ENCODE assay signal across 1 cellular context in the genomic region with DNA sequence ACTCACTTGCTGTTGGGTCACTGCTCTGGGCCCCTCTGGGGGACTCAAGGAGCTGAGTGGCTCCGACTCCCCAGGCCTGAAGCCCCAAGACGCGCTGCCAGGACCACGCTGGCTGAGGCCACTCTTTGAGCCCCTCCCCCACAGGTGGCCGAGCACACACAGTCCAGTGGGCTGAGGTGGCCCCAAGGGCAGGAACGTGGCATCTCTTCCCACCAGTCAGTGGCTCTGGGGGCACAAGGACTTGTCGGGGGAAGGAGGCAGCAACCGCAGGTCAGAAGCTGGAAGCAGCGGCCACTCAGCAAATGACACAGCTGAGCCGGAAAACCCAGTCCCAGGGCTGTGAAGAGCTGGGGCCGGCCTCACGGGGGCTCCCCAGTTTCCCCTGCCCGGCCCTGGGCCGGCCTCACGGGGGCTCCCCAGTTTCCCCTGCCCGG.
TF ChIP-seq lines count a peak whose summit lies in the region.

No MANE protein-coding gene starts in this region.

TF ChIP-seq in HepG2, 621 proteins besides CTCF, POLR2A, EP300 and RAD21 (continued from another document and continues in another):
- TF ChIP-seq, protein P1, sequence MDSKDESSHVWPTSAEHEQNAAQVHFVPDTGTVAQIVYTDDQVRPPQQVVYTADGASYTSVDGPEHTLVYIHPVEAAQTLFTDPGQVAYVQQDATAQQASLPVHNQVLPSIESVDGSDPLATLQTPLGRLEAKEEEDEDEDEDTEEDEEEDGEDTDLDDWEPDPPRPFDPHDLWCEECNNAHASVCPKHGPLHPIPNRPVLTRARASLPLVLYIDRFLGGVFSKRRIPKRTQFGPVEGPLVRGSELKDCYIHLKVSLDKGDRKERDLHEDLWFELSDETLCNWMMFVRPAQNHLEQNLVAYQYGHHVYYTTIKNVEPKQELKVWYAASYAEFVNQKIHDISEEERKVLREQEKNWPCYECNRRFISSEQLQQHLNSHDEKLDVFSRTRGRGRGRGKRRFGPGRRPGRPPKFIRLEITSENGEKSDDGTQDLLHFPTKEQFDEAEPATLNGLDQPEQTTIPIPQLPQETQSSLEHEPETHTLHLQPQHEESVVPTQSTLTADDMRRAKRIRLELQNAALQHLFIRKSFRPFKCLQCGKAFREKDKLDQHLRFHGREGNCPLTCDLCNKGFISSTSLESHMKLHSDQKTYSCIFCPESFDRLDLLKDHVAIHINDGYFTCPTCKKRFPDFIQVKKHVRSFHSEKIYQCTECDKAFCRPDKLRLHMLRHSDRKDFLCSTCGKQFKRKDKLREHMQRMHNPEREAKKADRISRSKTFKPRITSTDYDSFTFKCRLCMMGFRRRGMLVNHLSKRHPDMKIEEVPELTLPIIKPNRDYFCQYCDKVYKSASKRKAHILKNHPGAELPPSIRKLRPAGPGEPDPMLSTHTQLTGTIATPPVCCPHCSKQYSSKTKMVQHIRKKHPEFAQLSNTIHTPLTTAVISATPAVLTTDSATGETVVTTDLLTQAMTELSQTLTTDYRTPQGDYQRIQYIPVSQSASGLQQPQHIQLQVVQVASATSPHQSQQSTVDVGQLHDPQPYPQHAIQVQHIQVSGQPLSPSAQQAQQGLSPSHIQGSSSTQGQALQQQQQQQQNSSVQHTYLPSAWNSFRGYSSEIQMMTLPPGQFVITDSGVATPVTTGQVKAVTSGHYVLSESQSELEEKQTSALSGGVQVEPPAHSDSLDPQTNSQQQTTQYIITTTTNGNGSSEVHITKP (CRISPR knock-in tag; IDR thresholded peaks at IDR 0.05; ENCODE audit: low read depth): no peak
- TF ChIP-seq AGO2 (optimal IDR thresholded peaks at IDR 0.05; ENCODE audit: low read depth, low read length) (no peak), ZNF660 (CRISPR knock-in tag; IDR thresholded peaks at IDR 0.05; ENCODE audit: borderline replicate concordance, low read depth) (no peak), ZNF614 (CRISPR knock-in tag; IDR thresholded peaks at IDR 0.05; ENCODE audit: borderline replicate concordance) (no peak), ZFP62 (CRISPR knock-in tag; IDR thresholded peaks at IDR 0.05) (no peak), GFI1 (CRISPR knock-in tag; IDR thresholded peaks at IDR 0.05; ENCODE audit: borderline replicate concordance) (no peak), PHF5A (CRISPR knock-in tag; IDR thresholded peaks at IDR 0.05; ENCODE audit: low read depth, unreplicated experiment) (no peak), ZNF451 (CRISPR knock-in tag; IDR thresholded peaks at IDR 0.05) (no peak), JUNB (CRISPR knock-in tag; IDR thresholded peaks at IDR 0.05; ENCODE audit: borderline replicate concordance) (no peak), ATF7-NPFF (CRISPR knock-in tag; IDR thresholded peaks at IDR 0.05; ENCODE audit: low read depth) (no peak), ZMYM3 (CRISPR knock-in tag; IDR thresholded peaks at IDR 0.05) (no peak), ZNF205 (CRISPR knock-in tag; IDR thresholded peaks at IDR 0.05) (no peak), ZBTB3 (CRISPR knock-in tag; IDR thresholded peaks at IDR 0.05; ENCODE audit: borderline replicate concordance, low read depth) (no peak), ZNF562 (CRISPR knock-in tag; IDR thresholded peaks at IDR 0.05; ENCODE audit: borderline replicate concordance) (no peak), NKX3-1 (CRISPR knock-in tag; IDR thresholded peaks at IDR 0.05) (no peak), GTF3A (CRISPR knock-in tag; conservative IDR thresholded peaks at IDR 0.05) (no peak), NR3C1 (CRISPR knock-in tag; IDR thresholded peaks at IDR 0.05) (no peak), ZNF235 (CRISPR knock-in tag; IDR thresholded peaks at IDR 0.05; ENCODE audit: borderline replicate concordance) (no peak), ZNF160 (CRISPR knock-in tag; IDR thresholded peaks at IDR 0.05) (no peak), HMGA1 (CRISPR knock-in tag; conservative IDR thresholded peaks at IDR 0.05) (no peak), MED13 (CRISPR knock-in tag; IDR thresholded peaks at IDR 0.05) (no peak), ZNF564 (CRISPR knock-in tag; IDR thresholded peaks at IDR 0.05) (peak; percentile 66; the same call in 1 of the 2 replicates), SMAD1 (CRISPR knock-in tag; IDR thresholded peaks at IDR 0.05; ENCODE audit: borderline replicate concordance, low read depth) (no peak), ETV5 (CRISPR knock-in tag; IDR thresholded peaks at IDR 0.05; ENCODE audit: borderline replicate concordance) (no peak), MED8 (CRISPR knock-in tag; IDR thresholded peaks at IDR 0.05; ENCODE audit: insufficient replicate concordance) (no peak), ZNF549 (CRISPR knock-in tag; IDR thresholded peaks at IDR 0.05) (no peak), ARID2 (CRISPR knock-in tag; IDR thresholded peaks at IDR 0.05; ENCODE audit: borderline replicate concordance) (no peak), PCBP2 (optimal IDR thresholded peaks at IDR 0.05; ENCODE audit: low read depth, low read length, poor library complexity, severe bottlenecking) (no peak), ZFX (CRISPR knock-in tag; IDR thresholded peaks at IDR 0.05; ENCODE audit: low read depth) (peak; percentile 16; the same call in 1 of the 2 replicates), SP140L (CRISPR knock-in tag; IDR thresholded peaks at IDR 0.05; ENCODE audit: borderline replicate concordance) (no peak), TEAD3 (CRISPR knock-in tag; optimal IDR thresholded peaks at IDR 0.05; ENCODE audit: borderline replicate concordance) (no peak)
- TF ChIP-seq, protein P2, sequence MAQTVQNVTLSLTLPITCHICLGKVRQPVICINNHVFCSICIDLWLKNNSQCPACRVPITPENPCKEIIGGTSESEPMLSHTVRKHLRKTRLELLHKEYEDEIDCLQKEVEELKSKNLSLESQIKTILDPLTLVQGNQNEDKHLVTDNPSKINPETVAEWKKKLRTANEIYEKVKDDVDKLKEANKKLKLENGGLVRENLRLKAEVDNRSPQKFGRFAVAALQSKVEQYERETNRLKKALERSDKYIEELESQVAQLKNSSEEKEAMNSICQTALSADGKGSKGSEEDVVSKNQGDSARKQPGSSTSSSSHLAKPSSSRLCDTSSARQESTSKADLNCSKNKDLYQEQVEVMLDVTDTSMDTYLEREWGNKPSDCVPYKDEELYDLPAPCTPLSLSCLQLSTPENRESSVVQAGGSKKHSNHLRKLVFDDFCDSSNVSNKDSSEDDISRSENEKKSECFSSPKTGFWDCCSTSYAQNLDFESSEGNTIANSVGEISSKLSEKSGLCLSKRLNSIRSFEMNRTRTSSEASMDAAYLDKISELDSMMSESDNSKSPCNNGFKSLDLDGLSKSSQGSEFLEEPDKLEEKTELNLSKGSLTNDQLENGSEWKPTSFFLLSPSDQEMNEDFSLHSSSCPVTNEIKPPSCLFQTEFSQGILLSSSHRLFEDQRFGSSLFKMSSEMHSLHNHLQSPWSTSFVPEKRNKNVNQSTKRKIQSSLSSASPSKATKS (CRISPR knock-in tag; IDR thresholded peaks at IDR 0.05): no peak
- TF ChIP-seq, protein P3, sequence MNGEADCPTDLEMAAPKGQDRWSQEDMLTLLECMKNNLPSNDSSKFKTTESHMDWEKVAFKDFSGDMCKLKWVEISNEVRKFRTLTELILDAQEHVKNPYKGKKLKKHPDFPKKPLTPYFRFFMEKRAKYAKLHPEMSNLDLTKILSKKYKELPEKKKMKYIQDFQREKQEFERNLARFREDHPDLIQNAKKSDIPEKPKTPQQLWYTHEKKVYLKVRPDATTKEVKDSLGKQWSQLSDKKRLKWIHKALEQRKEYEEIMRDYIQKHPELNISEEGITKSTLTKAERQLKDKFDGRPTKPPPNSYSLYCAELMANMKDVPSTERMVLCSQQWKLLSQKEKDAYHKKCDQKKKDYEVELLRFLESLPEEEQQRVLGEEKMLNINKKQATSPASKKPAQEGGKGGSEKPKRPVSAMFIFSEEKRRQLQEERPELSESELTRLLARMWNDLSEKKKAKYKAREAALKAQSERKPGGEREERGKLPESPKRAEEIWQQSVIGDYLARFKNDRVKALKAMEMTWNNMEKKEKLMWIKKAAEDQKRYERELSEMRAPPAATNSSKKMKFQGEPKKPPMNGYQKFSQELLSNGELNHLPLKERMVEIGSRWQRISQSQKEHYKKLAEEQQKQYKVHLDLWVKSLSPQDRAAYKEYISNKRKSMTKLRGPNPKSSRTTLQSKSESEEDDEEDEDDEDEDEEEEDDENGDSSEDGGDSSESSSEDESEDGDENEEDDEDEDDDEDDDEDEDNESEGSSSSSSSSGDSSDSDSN (CRISPR knock-in tag; IDR thresholded peaks at IDR 0.05): no peak; the same call in 1 of the 2 replicates
- TF ChIP-seq, protein P4, sequence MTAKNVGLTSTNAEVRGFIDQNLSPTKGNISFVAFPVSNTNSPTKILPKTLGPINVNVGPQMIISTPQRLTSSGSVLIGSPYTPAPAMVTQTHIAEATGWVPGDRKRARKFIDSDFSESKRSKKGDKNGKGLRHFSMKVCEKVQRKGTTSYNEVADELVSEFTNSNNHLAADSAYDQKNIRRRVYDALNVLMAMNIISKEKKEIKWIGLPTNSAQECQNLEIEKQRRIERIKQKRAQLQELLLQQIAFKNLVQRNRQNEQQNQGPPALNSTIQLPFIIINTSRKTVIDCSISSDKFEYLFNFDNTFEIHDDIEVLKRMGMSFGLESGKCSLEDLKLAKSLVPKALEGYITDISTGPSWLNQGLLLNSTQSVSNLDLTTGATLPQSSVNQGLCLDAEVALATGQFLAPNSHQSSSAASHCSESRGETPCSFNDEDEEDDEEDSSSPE (CRISPR knock-in tag; IDR thresholded peaks at IDR 0.05): no peak
- TF ChIP-seq, protein P5, sequence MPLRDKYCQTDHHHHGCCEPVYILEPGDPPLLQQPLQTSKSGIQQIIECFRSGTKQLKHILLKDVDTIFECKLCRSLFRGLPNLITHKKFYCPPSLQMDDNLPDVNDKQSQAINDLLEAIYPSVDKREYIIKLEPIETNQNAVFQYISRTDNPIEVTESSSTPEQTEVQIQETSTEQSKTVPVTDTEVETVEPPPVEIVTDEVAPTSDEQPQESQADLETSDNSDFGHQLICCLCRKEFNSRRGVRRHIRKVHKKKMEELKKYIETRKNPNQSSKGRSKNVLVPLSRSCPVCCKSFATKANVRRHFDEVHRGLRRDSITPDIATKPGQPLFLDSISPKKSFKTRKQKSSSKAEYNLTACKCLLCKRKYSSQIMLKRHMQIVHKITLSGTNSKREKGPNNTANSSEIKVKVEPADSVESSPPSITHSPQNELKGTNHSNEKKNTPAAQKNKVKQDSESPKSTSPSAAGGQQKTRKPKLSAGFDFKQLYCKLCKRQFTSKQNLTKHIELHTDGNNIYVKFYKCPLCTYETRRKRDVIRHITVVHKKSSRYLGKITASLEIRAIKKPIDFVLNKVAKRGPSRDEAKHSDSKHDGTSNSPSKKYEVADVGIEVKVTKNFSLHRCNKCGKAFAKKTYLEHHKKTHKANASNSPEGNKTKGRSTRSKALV (CRISPR knock-in tag; IDR thresholded peaks at IDR 0.05): 0 out of 2 replicates have a peak, but pooled peaks have one; percentile 6
- TF ChIP-seq, protein P6, sequence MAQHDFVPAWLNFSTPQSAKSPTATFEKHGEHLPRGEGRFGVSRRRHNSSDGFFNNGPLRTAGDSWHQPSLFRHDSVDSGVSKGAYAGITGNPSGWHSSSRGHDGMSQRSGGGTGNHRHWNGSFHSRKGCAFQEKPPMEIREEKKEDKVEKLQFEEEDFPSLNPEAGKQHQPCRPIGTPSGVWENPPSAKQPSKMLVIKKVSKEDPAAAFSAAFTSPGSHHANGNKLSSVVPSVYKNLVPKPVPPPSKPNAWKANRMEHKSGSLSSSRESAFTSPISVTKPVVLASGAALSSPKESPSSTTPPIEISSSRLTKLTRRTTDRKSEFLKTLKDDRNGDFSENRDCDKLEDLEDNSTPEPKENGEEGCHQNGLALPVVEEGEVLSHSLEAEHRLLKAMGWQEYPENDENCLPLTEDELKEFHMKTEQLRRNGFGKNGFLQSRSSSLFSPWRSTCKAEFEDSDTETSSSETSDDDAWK (CRISPR knock-in tag; IDR thresholded peaks at IDR 0.05): no peak
- TF ChIP-seq, protein P7, sequence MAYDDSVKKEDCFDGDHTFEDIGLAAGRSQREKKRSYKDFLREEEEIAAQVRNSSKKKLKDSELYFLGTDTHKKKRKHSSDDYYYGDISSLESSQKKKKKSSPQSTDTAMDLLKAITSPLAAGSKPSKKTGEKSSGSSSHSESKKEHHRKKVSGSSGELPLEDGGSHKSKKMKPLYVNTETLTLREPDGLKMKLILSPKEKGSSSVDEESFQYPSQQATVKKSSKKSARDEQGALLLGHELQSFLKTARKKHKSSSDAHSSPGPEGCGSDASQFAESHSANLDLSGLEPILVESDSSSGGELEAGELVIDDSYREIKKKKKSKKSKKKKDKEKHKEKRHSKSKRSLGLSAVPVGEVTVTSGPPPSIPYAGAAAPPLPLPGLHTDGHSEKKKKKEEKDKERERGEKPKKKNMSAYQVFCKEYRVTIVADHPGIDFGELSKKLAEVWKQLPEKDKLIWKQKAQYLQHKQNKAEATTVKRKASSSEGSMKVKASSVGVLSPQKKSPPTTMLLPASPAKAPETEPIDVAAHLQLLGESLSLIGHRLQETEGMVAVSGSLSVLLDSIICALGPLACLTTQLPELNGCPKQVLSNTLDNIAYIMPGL (CRISPR knock-in tag; IDR thresholded peaks at IDR 0.05; ENCODE audit: borderline replicate concordance in 1 of 2, low read depth in 1 of 2): 0 out of 4 replicates have a peak, but pooled peaks of 1 of the 2 experiments have one; percentile 0
- TF ChIP-seq, protein P8, sequence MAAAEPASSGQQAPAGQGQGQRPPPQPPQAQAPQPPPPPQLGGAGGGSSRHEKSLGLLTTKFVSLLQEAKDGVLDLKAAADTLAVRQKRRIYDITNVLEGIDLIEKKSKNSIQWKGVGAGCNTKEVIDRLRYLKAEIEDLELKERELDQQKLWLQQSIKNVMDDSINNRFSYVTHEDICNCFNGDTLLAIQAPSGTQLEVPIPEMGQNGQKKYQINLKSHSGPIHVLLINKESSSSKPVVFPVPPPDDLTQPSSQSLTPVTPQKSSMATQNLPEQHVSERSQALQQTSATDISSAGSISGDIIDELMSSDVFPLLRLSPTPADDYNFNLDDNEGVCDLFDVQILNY (CRISPR knock-in tag; conservative IDR thresholded peaks at IDR 0.05): no peak
- TF ChIP-seq, protein P9, sequence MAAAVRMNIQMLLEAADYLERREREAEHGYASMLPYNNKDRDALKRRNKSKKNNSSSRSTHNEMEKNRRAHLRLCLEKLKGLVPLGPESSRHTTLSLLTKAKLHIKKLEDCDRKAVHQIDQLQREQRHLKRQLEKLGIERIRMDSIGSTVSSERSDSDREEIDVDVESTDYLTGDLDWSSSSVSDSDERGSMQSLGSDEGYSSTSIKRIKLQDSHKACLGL (CRISPR knock-in tag; IDR thresholded peaks at IDR 0.05): no peak
- TF ChIP-seq, protein P10, sequence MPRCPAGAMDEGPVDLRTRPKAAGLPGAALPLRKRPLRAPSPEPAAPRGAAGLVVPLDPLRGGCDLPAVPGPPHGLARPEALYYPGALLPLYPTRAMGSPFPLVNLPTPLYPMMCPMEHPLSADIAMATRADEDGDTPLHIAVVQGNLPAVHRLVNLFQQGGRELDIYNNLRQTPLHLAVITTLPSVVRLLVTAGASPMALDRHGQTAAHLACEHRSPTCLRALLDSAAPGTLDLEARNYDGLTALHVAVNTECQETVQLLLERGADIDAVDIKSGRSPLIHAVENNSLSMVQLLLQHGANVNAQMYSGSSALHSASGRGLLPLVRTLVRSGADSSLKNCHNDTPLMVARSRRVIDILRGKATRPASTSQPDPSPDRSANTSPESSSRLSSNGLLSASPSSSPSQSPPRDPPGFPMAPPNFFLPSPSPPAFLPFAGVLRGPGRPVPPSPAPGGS (CRISPR knock-in tag; IDR thresholded peaks at IDR 0.05): peak; percentile 19; the same call in 1 of the 2 replicates
- TF ChIP-seq, protein P11, sequence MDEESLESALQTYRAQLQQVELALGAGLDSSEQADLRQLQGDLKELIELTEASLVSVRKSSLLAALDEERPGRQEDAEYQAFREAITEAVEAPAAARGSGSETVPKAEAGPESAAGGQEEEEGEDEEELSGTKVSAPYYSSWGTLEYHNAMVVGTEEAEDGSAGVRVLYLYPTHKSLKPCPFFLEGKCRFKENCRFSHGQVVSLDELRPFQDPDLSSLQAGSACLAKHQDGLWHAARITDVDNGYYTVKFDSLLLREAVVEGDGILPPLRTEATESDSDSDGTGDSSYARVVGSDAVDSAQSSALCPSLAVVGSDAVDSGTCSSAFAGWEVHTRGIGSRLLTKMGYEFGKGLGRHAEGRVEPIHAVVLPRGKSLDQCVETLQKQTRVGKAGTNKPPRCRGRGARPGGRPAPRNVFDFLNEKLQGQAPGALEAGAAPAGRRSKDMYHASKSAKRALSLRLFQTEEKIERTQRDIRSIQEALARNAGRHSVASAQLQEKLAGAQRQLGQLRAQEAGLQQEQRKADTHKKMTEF (CRISPR knock-in tag; IDR thresholded peaks at IDR 0.05): no peak
